10 cellular contexts compared by ENCODE assay signal in genomic region chr10:122126763-122127659, GRCh38.
DNase-seq lines count a peak whose midpoint lies in the region; ATAC-seq, FAIRE-seq and TF ChIP-seq lines count a peak whose summit lies in the region.
"Had no signal": no experiment of that assay in that cellular context is flagged by ENCODE, and none has a peak within 500 bp of the region (broad histone marks: within the 10 kb centered on the region; RNA-seq: fewer than 3 reads in every experiment).

No MANE protein-coding gene starts in this region.

- POLR2A ChIA-PET in HepG2 (lab: Yijun Ruan, JAX) = interaction anchor here (1.0 to 1.2 kb wide), 2 partner anchors 14 to 38 kb away, joined by 4 to 5 read pairs; no protein-coding TSS in a partner anchor

- no peak for TF ChIP-seq RAD21 in HepG2 (CRISPR knock-in tag; IDR thresholded peaks at IDR 0.05)

- H3K36me3 ChIP-seq in HepG2 (replicated peaks in 1 of 2; ENCODE audit: control insufficient read depth in 1 of 2, insufficient read depth in 2 of 2, low read length in 2 of 2) (peaks cover 0 to 2% of the 10 kb centered on the region in 2 experiments; a peak in 2 of 5 replicates), uterus (no peaks in the 10 kb centered on the region)

- intact Hi-C loops in HepG2 (cut with micrococcal nuclease; ENCODE audit: unreplicated experiment) = loop anchor here (2.0 kb wide), 1 partner anchor 66 kb away; no protein-coding TSS in a partner anchor
- intact Hi-C loops in uterus (cut with DNase I; ENCODE audit: low total_unique reads) = no loop called here

- H3K9ac ChIP-seq in HepG2 (ENCODE audit: insufficient read depth, low read depth, low read length) = no peak overlapping the region

- TF ChIP-seq CTCF in cardiac fibroblast (IDR thresholded peaks at IDR 0.05; ENCODE audit: low read depth, low read length) (no peak), HepG2 (CRISPR knock-in tag; IDR thresholded peaks at IDR 0.05) (no peak), uterus (IDR thresholded peaks at IDR 0.05) (no peak)

- no peak overlapping the region for H3K27ac Mint-ChIP-seq in activated naive CD4-positive, alpha-beta T cell treated with anti-CD3 and anti-CD28 coated beads, Interleukin-2, amount 50 U/mL, for 72 hours
- H3K27ac Mint-ChIP-seq: activated naive CD4-positive, alpha-beta T cell treated with anti-CD3 and anti-CD28 coated beads, Interleukin-2, amount 50 U/mL, for 24 hours had no signal

- no peaks in the 10 kb centered on the region for H4K20me1 ChIP-seq in HepG2 (ENCODE audit: insufficient read depth, low read length)

- ATAC-seq in HepG2 (peak; percentile 56), GM21423 (IDR thresholded peaks at IDR 0.05; ENCODE audit: unreplicated experiment) (no peak), left lobe of liver (no peak)
- no peak for ATAC-seq in activated naive CD4-positive, alpha-beta T cell treated with anti-CD3 and anti-CD28 coated beads, Interleukin-2, amount 50 U/mL, for 72 hours

- no peak for FAIRE-seq in HepG2 (lab: Jason Lieb, UNC)
- FAIRE-seq: A204.1 had no signal

- H3K9me3 ChIP-seq in HepG2 (ENCODE audit: low read length) (no peaks in the 10 kb centered on the region), uterus (no peaks in the 10 kb centered on the region)

- H3K9me3 Mint-ChIP-seq in activated naive CD4-positive, alpha-beta T cell treated with anti-CD3 and anti-CD28 coated beads, Interleukin-2, amount 50 U/mL, for 72 hours = no peaks in the 10 kb centered on the region
- H3K9me3 Mint-ChIP-seq: activated naive CD4-positive, alpha-beta T cell treated with anti-CD3 and anti-CD28 coated beads, Interleukin-2, amount 50 U/mL, for 24 hours had no signal

- H2AFZ ChIP-seq in HepG2 (ENCODE audit: low read length) = no peak overlapping the region

- DNase-seq in NCI-H2196 (lab: John Stamatoyannopoulos, UW; ENCODE audit: unreplicated experiment) (peak; percentile 22), NCI-H2196 treated with DMSO at 0.1 percent for 48 hours (lab: John Stamatoyannopoulos, UW; ENCODE audit: unreplicated experiment) (no peak), cardiac fibroblast (ENCODE audit: low read depth in 2 of 2) (peak; percentile 89 to 90), HepG2 (ENCODE audit: low spot score) (peak; percentile 30), uterus (peak; percentile 41 to 70), left lobe of liver (ENCODE audit: low spot score) (no peak)
- DNase-seq in activated naive CD4-positive, alpha-beta T cell treated with anti-CD3 and anti-CD28 coated beads, Interleukin-2, amount 50 U/mL, for 72 hours (ENCODE audit: low spot score in 2 of 2) = no peak

- BruUV-seq in HepG2 (replicated peaks; lab: Mats Ljungman, UMichigan) = no TSS peak

- H3K36me3 Mint-ChIP-seq in activated naive CD4-positive, alpha-beta T cell treated with anti-CD3 and anti-CD28 coated beads, Interleukin-2, amount 50 U/mL, for 72 hours = no peaks in the 10 kb centered on the region
- H3K36me3 Mint-ChIP-seq: activated naive CD4-positive, alpha-beta T cell treated with anti-CD3 and anti-CD28 coated beads, Interleukin-2, amount 50 U/mL, for 24 hours had no signal

- CTCF ChIA-PET in HepG2 (lab: Yijun Ruan, JAX; ENCODE audit: low intra/inter-chr PET ratio, low total read pairs) = no interaction called here

- no peak overlapping the region for H3K4me2 ChIP-seq in HepG2 (ENCODE audit: low read depth, low read length)

- 64% methylated on average over 6 of the region's 6 CpGs for WGBS in HepG2 (ENCODE audit: low lambda C conversion rate)

- H3K27me3 ChIP-seq in HepG2 (ENCODE audit: control insufficient read depth in 1 of 2, insufficient read depth in 2 of 2, low read length in 2 of 2) (no peaks in the 10 kb centered on the region; a peak in 1 of 5 replicates), uterus (no peaks in the 10 kb centered on the region)

- no peak overlapping the region for H3K27ac ChIP-seq in HepG2 (ENCODE audit: extremely low read length, insufficient read depth, low read length)
- peak overlapping the region; percentile 83 to 91 for H3K27ac ChIP-seq in uterus

- no peak for TF ChIP-seq EP300 in HepG2 (IDR thresholded peaks at IDR 0.05; ENCODE audit: low read depth in 2 of 2, low read length in 2 of 2)
- TF ChIP-seq EP300 in HepG2 (CRISPR knock-in tag; IDR thresholded peaks at IDR 0.05; ENCODE audit: borderline replicate concordance) = no peak

- in situ Hi-C loops in HepG2 (cut with HindIII; ENCODE audit: extremely low pct_ligation_motif_present, low pct_unique_long_range_greater_than_20kb) = no loop called here

- peaks cover 56% of the 10 kb centered on the region for H3K79me2 ChIP-seq in HepG2 (ENCODE audit: insufficient read depth, low read length)

- H3K4me3 ChIP-seq in cardiac fibroblast (replicated peaks in 1 of 2; ENCODE audit: low read depth in 2 of 2, low read length in 2 of 2) (no peak overlapping the region), HepG2 (replicated peaks in 1 of 3; ENCODE audit: insufficient read depth in 1 of 3, low read depth in 2 of 3, low read length in 3 of 3) (no peak overlapping the region), uterus (no peak overlapping the region)

- H3K4me1 ChIP-seq in HepG2 (ENCODE audit: insufficient read depth, low read length) = peaks cover 14% of the 10 kb centered on the region
- peaks cover 0 to 6% of the 10 kb centered on the region in 2 donors for H3K4me1 ChIP-seq in uterus

- TF ChIP-seq POLR2A in HepG2 (IDR thresholded peaks at IDR 0.05; ENCODE audit: insufficient read depth in 1 of 2, low read depth in 2 of 2, low read length in 2 of 2) = no peak
- TF ChIP-seq POLR2A in uterus (IDR thresholded peaks at IDR 0.05) = no peak

TF ChIP-seq in HepG2, 621 proteins besides CTCF, POLR2A, EP300 and RAD21:
- TF ChIP-seq, protein P1, sequence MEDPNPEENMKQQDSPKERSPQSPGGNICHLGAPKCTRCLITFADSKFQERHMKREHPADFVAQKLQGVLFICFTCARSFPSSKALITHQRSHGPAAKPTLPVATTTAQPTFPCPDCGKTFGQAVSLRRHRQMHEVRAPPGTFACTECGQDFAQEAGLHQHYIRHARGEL (CRISPR knock-in tag; IDR thresholded peaks at IDR 0.05) = no peak
- TF ChIP-seq NKX3-1 (CRISPR knock-in tag; IDR thresholded peaks at IDR 0.05) = no peak
- TF ChIP-seq ZNF564 (CRISPR knock-in tag; IDR thresholded peaks at IDR 0.05) = peak; percentile 94
- peak; percentile 63 for TF ChIP-seq FOSL2 (CRISPR knock-in tag; IDR thresholded peaks at IDR 0.05)
- TF ChIP-seq ZNF652 (CRISPR knock-in tag; IDR thresholded peaks at IDR 0.05; ENCODE audit: borderline replicate concordance, low read depth) = peak; percentile 84; the same call in 1 of the 2 replicates
- TF ChIP-seq, protein P2, sequence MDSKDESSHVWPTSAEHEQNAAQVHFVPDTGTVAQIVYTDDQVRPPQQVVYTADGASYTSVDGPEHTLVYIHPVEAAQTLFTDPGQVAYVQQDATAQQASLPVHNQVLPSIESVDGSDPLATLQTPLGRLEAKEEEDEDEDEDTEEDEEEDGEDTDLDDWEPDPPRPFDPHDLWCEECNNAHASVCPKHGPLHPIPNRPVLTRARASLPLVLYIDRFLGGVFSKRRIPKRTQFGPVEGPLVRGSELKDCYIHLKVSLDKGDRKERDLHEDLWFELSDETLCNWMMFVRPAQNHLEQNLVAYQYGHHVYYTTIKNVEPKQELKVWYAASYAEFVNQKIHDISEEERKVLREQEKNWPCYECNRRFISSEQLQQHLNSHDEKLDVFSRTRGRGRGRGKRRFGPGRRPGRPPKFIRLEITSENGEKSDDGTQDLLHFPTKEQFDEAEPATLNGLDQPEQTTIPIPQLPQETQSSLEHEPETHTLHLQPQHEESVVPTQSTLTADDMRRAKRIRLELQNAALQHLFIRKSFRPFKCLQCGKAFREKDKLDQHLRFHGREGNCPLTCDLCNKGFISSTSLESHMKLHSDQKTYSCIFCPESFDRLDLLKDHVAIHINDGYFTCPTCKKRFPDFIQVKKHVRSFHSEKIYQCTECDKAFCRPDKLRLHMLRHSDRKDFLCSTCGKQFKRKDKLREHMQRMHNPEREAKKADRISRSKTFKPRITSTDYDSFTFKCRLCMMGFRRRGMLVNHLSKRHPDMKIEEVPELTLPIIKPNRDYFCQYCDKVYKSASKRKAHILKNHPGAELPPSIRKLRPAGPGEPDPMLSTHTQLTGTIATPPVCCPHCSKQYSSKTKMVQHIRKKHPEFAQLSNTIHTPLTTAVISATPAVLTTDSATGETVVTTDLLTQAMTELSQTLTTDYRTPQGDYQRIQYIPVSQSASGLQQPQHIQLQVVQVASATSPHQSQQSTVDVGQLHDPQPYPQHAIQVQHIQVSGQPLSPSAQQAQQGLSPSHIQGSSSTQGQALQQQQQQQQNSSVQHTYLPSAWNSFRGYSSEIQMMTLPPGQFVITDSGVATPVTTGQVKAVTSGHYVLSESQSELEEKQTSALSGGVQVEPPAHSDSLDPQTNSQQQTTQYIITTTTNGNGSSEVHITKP (CRISPR knock-in tag; IDR thresholded peaks at IDR 0.05; ENCODE audit: low read depth) = 0 out of 2 replicates have a peak, but pooled peaks have one; percentile 45
- peak; percentile 48; the same call in 1 of the 2 replicates for TF ChIP-seq ZNF264 (CRISPR knock-in tag; IDR thresholded peaks at IDR 0.05)

Comparison
In these comparisons a context has a peak if more than half of its experiments do, and no peak if none do; other contexts are left out.
1. DNase-seq: peak in NCI-H2196 (single experiment), cardiac fibroblast (2 of 2), HepG2 (single experiment) and uterus (2 of 2); none in NCI-H2196 treated with DMSO at 0.1 percent for 48 hours (single experiment), activated naive CD4-positive, alpha-beta T cell treated with anti-CD3 and anti-CD28 coated beads, Interleukin-2, amount 50 U/mL, for 72 hours (0 of 2) and left lobe of liver (single experiment).